24 cellular contexts compared by ENCODE assay signal in the genomic region with DNA sequence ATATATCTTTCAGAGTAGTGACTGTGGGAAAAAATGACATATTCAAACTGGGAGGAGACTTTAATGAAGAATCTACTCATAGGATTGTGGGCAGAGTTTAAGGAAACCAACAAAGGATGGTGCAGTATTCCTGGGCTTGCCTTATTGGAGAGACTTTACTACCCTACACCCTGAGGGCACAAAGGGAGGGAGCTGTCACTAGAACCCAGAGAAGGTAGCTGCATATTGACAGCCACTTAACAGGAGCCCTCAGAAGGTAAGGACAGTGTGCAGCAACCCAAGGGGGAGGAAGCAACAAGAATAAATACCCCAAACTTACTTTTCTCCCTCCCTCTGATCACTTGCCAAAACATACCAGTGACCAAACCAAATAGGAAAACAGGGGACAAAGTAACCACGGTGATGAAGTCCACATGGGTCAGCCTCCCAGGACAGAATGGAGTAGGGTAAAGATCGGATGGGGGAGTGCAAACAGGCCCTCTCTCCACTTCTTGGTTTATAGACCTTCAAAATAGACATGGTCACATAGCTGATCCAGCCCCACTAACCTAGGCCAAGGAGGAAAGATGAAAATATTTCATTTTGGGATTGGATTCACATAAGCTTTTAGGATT.
"Had no signal": no experiment of that assay in that cellular context is flagged by ENCODE, and none has a peak within 500 bp of the region (broad histone marks: within the 10 kb centered on the region; RNA-seq: fewer than 3 reads in every experiment).

No MANE protein-coding gene starts in this region.

- H3K27me3 ChIP-seq: dorsolateral prefrontal cortex, gastrocnemius medialis, right atrium auricular region, sigmoid colon, tibial nerve, upper lobe of left lung, uterus had no signal

- H3K36me3 ChIP-seq: gastrocnemius medialis, prostate gland, right atrium auricular region, sigmoid colon, thoracic aorta, tibial nerve, upper lobe of left lung, uterus had no signal

- H3K4me3 Mint-ChIP-seq: mesothelial cell of epicardium; naive B cell; natural killer cell treated with Interleukin-12 subunit alpha and Interleukin-12 subunit beta and Interleukin-15 and Interleukin-18, amount 100 ng/mL, for 72 hours; neural crest cell; stimulated activated naive B cell treated with anti-CD40 and anti-IgM and Interleukin-4, amounts not matched to agents 10 μg/mL and 1 μg/mL and 100 μg/mL, for 72 hours; stimulated activated naive CD8-positive, alpha-beta T cell treated with anti-CD3 and anti-CD28 coated beads, Interleukin-15, Interleukin-2, amounts not matched to agents 100 ng/mL and 50 ng/mL, for 24 hours had no signal

- ATAC-seq: esophagus mucosa; gastrocnemius medialis; mucosa of descending colon; natural killer cell treated with Interleukin-12 subunit alpha and Interleukin-12 subunit beta and Interleukin-15 and Interleukin-18, amount 100 ng/mL, for 72 hours; stimulated activated naive B cell treated with anti-CD40 and anti-IgM and Interleukin-4, amounts not matched to agents 10 μg/mL and 1 μg/mL and 100 μg/mL, for 72 hours had no signal

- H3K4me1 Mint-ChIP-seq: neural crest cell had no signal

- H3K27ac ChIP-seq: dorsolateral prefrontal cortex, epithelial cell of prostate, gastrocnemius medialis, prostate gland, right atrium auricular region, sigmoid colon, thoracic aorta, tibial nerve, upper lobe of left lung, uterus had no signal

- DNase-seq: dorsolateral prefrontal cortex; effector CD4-positive, alpha-beta T cell; foreskin fibroblast; gastrocnemius medialis; head of caudate nucleus; mesenchymal stem cell; mucosa of descending colon; naive B cell; sigmoid colon; stimulated activated CD4-positive, alpha-beta T cell treated with anti-CD3 and anti-CD28 coated beads, Interleukin-2, amount 100 ng/mL, for 24 hours; stimulated activated CD4-positive, alpha-beta T cell treated with anti-CD3 and anti-CD28 coated beads, Interleukin-4, amount 100 ng/mL, for 24 hours; stimulated activated naive B cell treated with anti-CD40 and anti-IgM and Interleukin-4, amounts not matched to agents 10 μg/mL and 1 μg/mL and 100 μg/mL, for 72 hours; upper lobe of left lung; uterus had no signal

- H3K27ac Mint-ChIP-seq: mesothelial cell of epicardium; natural killer cell treated with Interleukin-12 subunit alpha and Interleukin-12 subunit beta and Interleukin-15 and Interleukin-18, amount 100 ng/mL, for 72 hours; stimulated activated naive B cell treated with anti-CD40 and anti-IgM and Interleukin-4, amounts not matched to agents 10 μg/mL and 1 μg/mL and 100 μg/mL, for 72 hours; stimulated activated naive CD8-positive, alpha-beta T cell treated with anti-CD3 and anti-CD28 coated beads, Interleukin-15, Interleukin-2, amounts not matched to agents 100 ng/mL and 50 ng/mL, for 24 hours had no signal

- H3K4me1 ChIP-seq: gastrocnemius medialis, prostate gland, right atrium auricular region, sigmoid colon, upper lobe of left lung, uterus had no signal

- H3K9me3 ChIP-seq: gastrocnemius medialis, prostate gland, sigmoid colon, thoracic aorta, upper lobe of left lung had no signal

- H3K4me3 ChIP-seq: dorsolateral prefrontal cortex, gastrocnemius medialis, mucosa of descending colon, prostate gland, right atrium auricular region, sigmoid colon, thoracic aorta, tibial nerve, upper lobe of left lung, uterus had no signal

- H3K27me3 Mint-ChIP-seq: naive B cell; stimulated activated naive B cell treated with anti-CD40 and anti-IgM and Interleukin-4, amounts not matched to agents 10 μg/mL and 1 μg/mL and 100 μg/mL, for 72 hours; stimulated activated naive CD8-positive, alpha-beta T cell treated with anti-CD3 and anti-CD28 coated beads, Interleukin-15, Interleukin-2, amounts not matched to agents 100 ng/mL and 50 ng/mL, for 24 hours had no signal
